In the genomic region with DNA sequence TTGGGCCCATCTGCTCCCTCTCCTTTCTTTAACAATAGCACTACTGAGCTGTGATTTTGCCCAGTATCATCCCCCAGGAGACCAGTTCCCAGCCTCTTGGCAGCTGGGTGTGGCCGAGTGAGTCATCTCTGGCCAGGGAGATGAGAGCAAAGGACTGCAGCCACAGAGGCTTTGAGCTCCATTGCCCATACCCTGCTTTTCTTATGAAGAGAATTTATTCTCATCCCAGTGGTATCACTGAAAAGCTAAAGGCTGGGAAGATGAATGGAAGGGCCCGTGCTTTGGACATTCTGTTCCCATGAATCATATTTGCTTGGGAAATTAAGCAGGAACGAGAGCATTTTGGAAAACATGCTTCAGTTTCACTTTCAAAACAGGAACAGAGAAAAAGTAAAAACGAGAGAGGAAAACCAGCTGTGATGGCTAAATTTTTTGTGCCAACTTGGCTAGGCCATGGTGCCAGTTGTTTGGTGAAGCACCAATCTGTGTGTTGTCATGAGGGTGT, we compare ENCODE assay signal across 8 cellular contexts. TPM values are rescaled to one million over a fixed set of nuclear protein-coding genes. Genes with fewer than 3 reads are reported as not detected.
DNase-seq lines count a peak whose midpoint lies in the region; ATAC-seq and TF ChIP-seq lines count a peak whose summit lies in the region.

No MANE protein-coding gene starts in this region.

- H3K4me3 ChIP-seq in foreskin fibroblast (ENCODE audit: low read depth in 1 of 2, low read length in 2 of 2), result peak overlapping the region; percentile 46 to 62
- peak overlapping the region; percentile 1 to 39 (median 24) for H3K4me3 ChIP-seq in sigmoid colon
- no peak overlapping the region for H3K4me3 ChIP-seq in CD8-positive, alpha-beta memory T cell (ENCODE audit: low read length)

- H3K36me3 Mint-ChIP-seq in Calu3 (ENCODE audit: insufficient read depth, unreplicated experiment), result no peaks in the 10 kb centered on the region
- H3K36me3 Mint-ChIP-seq in CD8-positive, alpha-beta memory T cell, result no peaks in the 10 kb centered on the region
- no peaks in the 10 kb centered on the region for H3K36me3 Mint-ChIP-seq in activated T-helper 2 cell treated with anti-CD3 and anti-CD28 coated beads, Interferon-gamma antibody, Interleukin-2, Interleukin-4, amounts not matched to agents 10 μg/mL and 5 μg/mL and 100 μg/mL, durations not matched to agents 14 hours and 24 hours and 36 hours (ENCODE audit: low read depth)

- H3K27me3 ChIP-seq in sigmoid colon, result no peaks in the 10 kb centered on the region
- H3K27me3 ChIP-seq in CD8-positive, alpha-beta memory T cell (ENCODE audit: insufficient read depth, low read length, poor library complexity, severe bottlenecking), result peaks cover 3% of the 10 kb centered on the region

- CTCF ChIA-PET in Calu3 (lab: Charles Lee), result interaction anchor here (0.7 to 0.9 kb wide), 3 partner anchors 48 to 252 kb away, joined by 3 to 8 read pairs (median 6); no protein-coding TSS in a partner anchor
- CTCF ChIA-PET in CD8-positive, alpha-beta memory T cell (lab: Charles Lee), result no interaction called here

- intact Hi-C loops in Calu3 (cut with micrococcal nuclease; ENCODE audit: unreplicated experiment), result no loop called here
- intact Hi-C loops in sigmoid colon (cut with DNase I), result no loop called here
- intact Hi-C loops in activated T-helper 2 cell treated with anti-CD3 and anti-CD28 coated beads, Interferon-gamma antibody, Interleukin-2, Interleukin-4, amounts not matched to agents 10 μg/mL and 5 μg/mL and 100 μg/mL, durations not matched to agents 14 hours and 24 hours and 36 hours (cut with micrococcal nuclease), result no loop called here

- WGBS in sigmoid colon, 2 donors, result 4 to 23% methylated on average over 4 of the region's 4 CpGs

- DNase-seq in Calu3 (peak; percentile 37), SK-MEL-5 (ENCODE audit: low read depth, low spot score) (peak; percentile 88), foreskin fibroblast (peak; percentile 93 to 97), sigmoid colon (peak; percentile 90), GM13977 (ENCODE audit: low spot score) (no peak)
- no peak for DNase-seq in CD8-positive, alpha-beta memory T cell
- DNase-seq in activated T-helper 2 cell treated with anti-CD3 and anti-CD28 coated beads, Interferon-gamma antibody, Interleukin-2, Interleukin-4, amounts not matched to agents 10 μg/mL and 5 μg/mL and 100 μg/mL, durations not matched to agents 14 hours and 24 hours and 36 hours (ENCODE audit: low spot score), result no peak

- ATAC-seq in HG02610 (IDR thresholded peaks at IDR 0.05; ENCODE audit: unreplicated experiment), result peak; percentile 62

- in situ Hi-C loops in SK-MEL-5 (cut with HindIII; ENCODE audit: low pct_unique_long_range_greater_than_20kb, low sequenced_read_pairs) (no loop called here), GM13977 (cut with MboI; ENCODE audit: low pct_unique_long_range_greater_than_20kb, low sequenced_read_pairs, unreplicated experiment) (no loop called here)

- peaks cover 0 to 46% (median 33%) of the 10 kb centered on the region in 4 donors for H3K4me1 ChIP-seq in sigmoid colon
- H3K4me1 ChIP-seq in CD8-positive, alpha-beta memory T cell (ENCODE audit: insufficient read depth, low read length), result no peaks in the 10 kb centered on the region

- no peaks in the 10 kb centered on the region for H3K9me3 Mint-ChIP-seq in Calu3 (ENCODE audit: low read depth, unreplicated experiment)
- H3K9me3 Mint-ChIP-seq in CD8-positive, alpha-beta memory T cell, result peaks cover 0 to 2% (median 0%) of the 10 kb centered on the region in 5 donors
- H3K9me3 Mint-ChIP-seq in activated T-helper 2 cell treated with anti-CD3 and anti-CD28 coated beads, Interferon-gamma antibody, Interleukin-2, Interleukin-4, amounts not matched to agents 10 μg/mL and 5 μg/mL and 100 μg/mL, durations not matched to agents 14 hours and 24 hours and 36 hours, result no peaks in the 10 kb centered on the region

- TF ChIP-seq POLR2A in sigmoid colon (IDR thresholded peaks at IDR 0.05), result peak in 1 of 2 donors; percentile 24

- peak; percentile 93 to 99 (median 98) for TF ChIP-seq EP300 in sigmoid colon (IDR thresholded peaks at IDR 0.05)

- peaks cover 10% of the 10 kb centered on the region for H3K4me1 Mint-ChIP-seq in Calu3 (ENCODE audit: low read depth, unreplicated experiment)
- peaks cover 0 to 6% (median 0%) of the 10 kb centered on the region in 3 donors for H3K4me1 Mint-ChIP-seq in CD8-positive, alpha-beta memory T cell
- peaks cover 2% of the 10 kb centered on the region for H3K4me1 Mint-ChIP-seq in activated T-helper 2 cell treated with anti-CD3 and anti-CD28 coated beads, Interferon-gamma antibody, Interleukin-2, Interleukin-4, amounts not matched to agents 10 μg/mL and 5 μg/mL and 100 μg/mL, durations not matched to agents 14 hours and 24 hours and 36 hours (ENCODE audit: low read depth)

- H3K27ac ChIP-seq in sigmoid colon, result peak overlapping the region; percentile 76 to 91 (median 88)
- H3K27ac ChIP-seq in CD8-positive, alpha-beta memory T cell (ENCODE audit: low read depth, low read length), result no peak overlapping the region

- H3K9me3 ChIP-seq in sigmoid colon, result no peaks in the 10 kb centered on the region
- H3K9me3 ChIP-seq in CD8-positive, alpha-beta memory T cell (ENCODE audit: low read length), result no peaks in the 10 kb centered on the region

- no TSS peak for BruUV-seq in Calu3 (replicated peaks; lab: Mats Ljungman, UMichigan)

- no peaks in the 10 kb centered on the region for H3K36me3 ChIP-seq in sigmoid colon
- H3K36me3 ChIP-seq in CD8-positive, alpha-beta memory T cell (ENCODE audit: insufficient read depth, low read length), result no peaks in the 10 kb centered on the region

- no peak for TF ChIP-seq CTCF in Calu3 (IDR thresholded peaks at IDR 0.05; ENCODE audit: unreplicated experiment)
- no peak for TF ChIP-seq CTCF in foreskin fibroblast (IDR thresholded peaks at IDR 0.05; ENCODE audit: low read depth, low read length)
- no peak for TF ChIP-seq CTCF in sigmoid colon (IDR thresholded peaks at IDR 0.05)
- TF ChIP-seq CTCF in GM13977 (IDR thresholded peaks at IDR 0.05; ENCODE audit: extremely low read depth, insufficient read depth, missing control alignments), result no peak

- POLR2A ChIA-PET in CD8-positive, alpha-beta memory T cell (lab: Charles Lee), result no interaction called here

- H3K27ac Mint-ChIP-seq in Calu3 (ENCODE audit: unreplicated experiment), result peak overlapping the region; percentile 77
- no peak overlapping the region for H3K27ac Mint-ChIP-seq in CD8-positive, alpha-beta memory T cell
- H3K27ac Mint-ChIP-seq in activated T-helper 2 cell treated with anti-CD3 and anti-CD28 coated beads, Interferon-gamma antibody, Interleukin-2, Interleukin-4, amounts not matched to agents 10 μg/mL and 5 μg/mL and 100 μg/mL, durations not matched to agents 14 hours and 24 hours and 36 hours, result no peak overlapping the region

- H3K4me3 Mint-ChIP-seq in Calu3 (ENCODE audit: low read depth, unreplicated experiment), result peak overlapping the region; percentile 53
- H3K4me3 Mint-ChIP-seq in CD8-positive, alpha-beta memory T cell, result no peak overlapping the region
- H3K4me3 Mint-ChIP-seq in activated T-helper 2 cell treated with anti-CD3 and anti-CD28 coated beads, Interferon-gamma antibody, Interleukin-2, Interleukin-4, amounts not matched to agents 10 μg/mL and 5 μg/mL and 100 μg/mL, durations not matched to agents 14 hours and 24 hours and 36 hours (ENCODE audit: low read depth), result no peak overlapping the region

- H3K27me3 Mint-ChIP-seq in Calu3 (ENCODE audit: unreplicated experiment), result no peaks in the 10 kb centered on the region
- peaks cover 9 to 37% of the 10 kb centered on the region in 2 donors for H3K27me3 Mint-ChIP-seq in CD8-positive, alpha-beta memory T cell
- peaks cover 7% of the 10 kb centered on the region for H3K27me3 Mint-ChIP-seq in activated T-helper 2 cell treated with anti-CD3 and anti-CD28 coated beads, Interferon-gamma antibody, Interleukin-2, Interleukin-4, amounts not matched to agents 10 μg/mL and 5 μg/mL and 100 μg/mL, durations not matched to agents 14 hours and 24 hours and 36 hours (ENCODE audit: low read depth)

RNA-seq across cellular contexts. Expression of a gene that starts 14.9 kb away (rescaled TPM):
- total RNA-seq in Calu3 (2022) (95.7 and 107 TPM in 2 replicates), sigmoid colon (1,000 to 10,000 TPM in 3 of 4 donors, 100 to 1,000 TPM in 1; 693 to 1,250 (median 1,143) TPM)
- 294 and 300 TPM in 2 replicates for total RNA-seq in SK-MEL-5 (2014; rRNA removed; shearing (Covaris generic))
- polyA plus RNA-seq in SK-MEL-5 (2015; cell fraction: cytosol; rRNA removed), result 911 and 984 TPM in 2 replicates
- polyA plus RNA-seq in SK-MEL-5 (2015; cell fraction: nucleus; rRNA removed), result 63.3 and 64.3 TPM in 2 replicates
- 100 to 1,000 TPM; 344 to 429 (median 409) TPM for polyA plus RNA-seq in sigmoid colon
- total RNA-seq in CD8-positive, alpha-beta memory T cell, result 1 to 10 TPM; 3.0 to 5.3 TPM
- polyA plus RNA-seq in CD8-positive, alpha-beta memory T cell, result 4.9 TPM
- total RNA-seq in activated T-helper 2 cell treated with anti-CD3 and anti-CD28 coated beads, Interferon-gamma antibody, Interleukin-2, Interleukin-4, amounts not matched to agents 10 μg/mL and 5 μg/mL and 100 μg/mL, durations not matched to agents 14 hours and 24 hours and 36 hours, result 0.82 and 1.5 TPM in 2 replicates

RNA-seq across cellular contexts. Expression of a gene that starts 17.2 kb away (rescaled TPM):
- not detected in 2 replicates for total RNA-seq in Calu3 (2022)
- not detected in 2 replicates for total RNA-seq in SK-MEL-5 (2014; rRNA removed; shearing (Covaris generic))
- polyA plus RNA-seq in SK-MEL-5 (2015; cell fraction: cytosol; rRNA removed), result not detected in 2 replicates
- not detected in 2 replicates for polyA plus RNA-seq in SK-MEL-5 (2015; cell fraction: nucleus; rRNA removed)
- total RNA-seq in sigmoid colon, result not detected
- not detected for polyA plus RNA-seq in sigmoid colon
- not detected for total RNA-seq in CD8-positive, alpha-beta memory T cell
- polyA plus RNA-seq in CD8-positive, alpha-beta memory T cell, result not detected
- not detected in 2 replicates for total RNA-seq in activated T-helper 2 cell treated with anti-CD3 and anti-CD28 coated beads, Interferon-gamma antibody, Interleukin-2, Interleukin-4, amounts not matched to agents 10 μg/mL and 5 μg/mL and 100 μg/mL, durations not matched to agents 14 hours and 24 hours and 36 hours

RNA-seq across cellular contexts. Expression of a gene that starts 54.6 kb away (rescaled TPM):
- total RNA-seq in Calu3 (2022) (not detected in 2 replicates), sigmoid colon (not detected)
- not detected in 2 replicates for total RNA-seq in SK-MEL-5 (2014; rRNA removed; shearing (Covaris generic))
- not detected in 2 replicates for polyA plus RNA-seq in SK-MEL-5 (2015; cell fraction: cytosol; rRNA removed)
- not detected in 2 replicates for polyA plus RNA-seq in SK-MEL-5 (2015; cell fraction: nucleus; rRNA removed)
- polyA plus RNA-seq in sigmoid colon, result not detected
- total RNA-seq in CD8-positive, alpha-beta memory T cell, result not detected
- not detected for polyA plus RNA-seq in CD8-positive, alpha-beta memory T cell
- total RNA-seq in activated T-helper 2 cell treated with anti-CD3 and anti-CD28 coated beads, Interferon-gamma antibody, Interleukin-2, Interleukin-4, amounts not matched to agents 10 μg/mL and 5 μg/mL and 100 μg/mL, durations not matched to agents 14 hours and 24 hours and 36 hours, result not detected in 2 replicates

Comparison
In these comparisons a context has a peak if more than half of its experiments do, and no peak if none do; other contexts are left out.
1. DNase-seq: peak in Calu3 (single experiment), SK-MEL-5 (single experiment), foreskin fibroblast (2 of 2) and sigmoid colon (single experiment); none in CD8-positive, alpha-beta memory T cell (0 of 5), GM13977 (single experiment) and activated T-helper 2 cell treated with anti-CD3 and anti-CD28 coated beads, Interferon-gamma antibody, Interleukin-2, Interleukin-4, amounts not matched to agents 10 μg/mL and 5 μg/mL and 100 μg/mL, durations not matched to agents 14 hours and 24 hours and 36 hours (single experiment).
2. RNA of a gene that starts 14.9 kb away (total RNA-seq): 693 to 1,250 TPM in sigmoid colon, 294 to 300 TPM in SK-MEL-5 and 95.7 to 107 TPM in Calu3; 3.0 to 5.3 TPM in CD8-positive, alpha-beta memory T cell and 0.82 to 1.5 TPM in activated T-helper 2 cell treated with anti-CD3 and anti-CD28 coated beads, Interferon-gamma antibody, Interleukin-2, Interleukin-4, amounts not matched to agents 10 μg/mL and 5 μg/mL and 100 μg/mL, durations not matched to agents 14 hours and 24 hours and 36 hours; every median in the first group is over 10 times any median in the second.